Comparison of ENCODE assay signal across 14 cellular contexts in the genomic region with DNA sequence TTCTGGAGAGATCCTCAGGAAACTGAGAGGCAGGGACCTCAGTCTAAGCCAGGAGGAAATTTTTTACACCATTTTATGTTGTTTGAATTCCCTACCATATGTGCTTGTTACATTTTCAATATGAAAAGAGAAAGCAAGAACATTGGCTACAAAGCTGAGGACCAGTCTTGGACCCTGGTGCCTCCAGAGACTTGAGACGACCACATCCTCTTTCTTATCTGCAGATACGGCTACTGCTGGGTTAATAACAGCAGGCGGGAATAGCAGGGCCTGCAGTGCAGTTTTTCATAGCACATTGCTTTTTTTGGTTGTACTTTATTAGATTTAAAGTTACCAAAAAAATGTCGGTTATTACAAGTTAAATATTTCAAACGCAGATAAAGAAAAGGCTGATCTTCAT. TPM values are rescaled to one million over a fixed set of nuclear protein-coding genes. Genes with fewer than 3 reads are reported as not detected.
DNase-seq lines count a peak whose midpoint lies in the region; ATAC-seq and TF ChIP-seq lines count a peak whose summit lies in the region.
"Had no signal": no experiment of that assay in that cellular context is flagged by ENCODE, and none has a peak within 500 bp of the region (broad histone marks: within the 10 kb centered on the region; RNA-seq: fewer than 3 reads in every experiment).

No MANE protein-coding gene starts in this region.

- H3K9me3 ChIP-seq in Loucy (ENCODE audit: insufficient read depth, low read depth, low read length) (no peaks in the 10 kb centered on the region), GM23248 (ENCODE audit: low read depth) (no peaks in the 10 kb centered on the region)

- no peak for ATAC-seq in activated CD4-positive, alpha-beta T cell treated with anti-CD3 and anti-CD28 coated beads for 36 hours
- ATAC-seq in left ventricle myocardium superior: no peak

- H3K4me3 Mint-ChIP-seq in activated CD4-positive, alpha-beta T cell treated with anti-CD3 and anti-CD28 coated beads for 36 hours: no peak overlapping the region
- no peak overlapping the region for H3K4me3 Mint-ChIP-seq in activated naive CD8-positive, alpha-beta T cell
- peak overlapping the region in 2 of 3 experiments; percentile 3 to 54 for H3K4me3 Mint-ChIP-seq in nephron
- H3K4me3 Mint-ChIP-seq: activated CD4-positive, alpha-beta T cell treated with anti-CD3 and anti-CD28 coated beads, Interleukin-2, amount 10 ng/mL, durations not matched to agents 7 days and 5 days had no signal

- H3K9me3 Mint-ChIP-seq in activated CD4-positive, alpha-beta T cell treated with anti-CD3 and anti-CD28 coated beads for 36 hours (ENCODE audit: low read depth): no peaks in the 10 kb centered on the region
- H3K9me3 Mint-ChIP-seq in activated naive CD8-positive, alpha-beta T cell (ENCODE audit: low read depth): no peaks in the 10 kb centered on the region
- no peaks in the 10 kb centered on the region for H3K9me3 Mint-ChIP-seq in nephron
- H3K9me3 Mint-ChIP-seq: activated CD4-positive, alpha-beta T cell treated with anti-CD3 and anti-CD28 coated beads, Interleukin-2, amount 10 ng/mL, durations not matched to agents 7 days and 5 days had no signal

- TF ChIP-seq CTCF in Loucy (conservative IDR thresholded peaks at IDR 0.05; ENCODE audit: low read length): no peak
- no peak for TF ChIP-seq CTCF in nephron (IDR thresholded peaks at IDR 0.05; ENCODE audit: unreplicated experiment in 3 of 3)

- 74 to 76% methylated on average over 5 of the region's 5 CpGs for WGBS in GM23248 (ENCODE audit: low coverage in 1 of 2, low lambda C conversion rate in 2 of 2, missing lambda C conversion rate in 2 of 2), 2 experiments

- H4K20me1 ChIP-seq in Loucy (ENCODE audit: insufficient read depth, low read length, poor library complexity, severe bottlenecking): peaks cover 44% of the 10 kb centered on the region
- H4K20me1 ChIP-seq in GM23248 (ENCODE audit: insufficient read depth): peaks cover 5% of the 10 kb centered on the region; the same call in 1 of the 2 replicates

- H3K4me2 ChIP-seq in Loucy (ENCODE audit: low read depth, low read length, poor library complexity, severe bottlenecking) (peak overlapping the region; percentile 94), GM23248 (ENCODE audit: unreplicated experiment) (no peak overlapping the region)
- H3K4me2 ChIP-seq: PC-9 had no signal

- H3K36me3 Mint-ChIP-seq in activated CD4-positive, alpha-beta T cell treated with anti-CD3 and anti-CD28 coated beads for 36 hours (ENCODE audit: low read depth): peaks cover 39% of the 10 kb centered on the region
- H3K36me3 Mint-ChIP-seq in activated naive CD8-positive, alpha-beta T cell: no peaks in the 10 kb centered on the region
- H3K36me3 Mint-ChIP-seq in nephron (ENCODE audit: low read depth): peaks cover 45% of the 10 kb centered on the region

- peak overlapping the region; percentile 61 for H3K9ac ChIP-seq in Loucy (ENCODE audit: low read depth, low read length, poor library complexity, severe bottlenecking)
- no peak overlapping the region for H3K9ac ChIP-seq in GM23248

- intact Hi-C loops in activated CD4-positive, alpha-beta T cell treated with anti-CD3 and anti-CD28 coated beads for 36 hours (cut with DNase I, micrococcal nuclease): loop anchor here in 1 of 2 experiments (5.0 kb wide), 2 partner anchors 202 to 703 kb away; partner anchors contain the start of genes ERI3 and HYI
- intact Hi-C loops in left ventricle myocardium superior (cut with micrococcal nuclease): no loop called here

- in situ Hi-C loops in GM23248 (cut with MboI): loop anchor here (25.0 kb wide), 1 partner anchor 417 kb away; no protein-coding TSS in a partner anchor

- CTCF ChIA-PET in activated CD4-positive, alpha-beta T cell treated with anti-CD3 and anti-CD28 coated beads for 36 hours (lab: Charles Lee): interaction anchor here (0.6 to 0.8 kb wide), 2 partner anchors 53 to 226 kb away, joined by 3 to 4 read pairs; partner anchors contain the start of gene ST3GAL3

- H3K9me2 ChIP-seq in Loucy (replicated peaks; ENCODE audit: low read depth, low read length) (no peaks in the 10 kb centered on the region), GM23248 (ENCODE audit: insufficient read depth) (no peaks in the 10 kb centered on the region)

- H3K4me3 ChIP-seq in Loucy (ENCODE audit: low read length, poor library complexity, severe bottlenecking) (peak overlapping the region; percentile 69), GM23248 (no peak overlapping the region)
- H3K4me3 ChIP-seq: cardiac muscle cell, PC-9 had no signal

- no peak overlapping the region for H2AFZ ChIP-seq in Loucy (ENCODE audit: low read length)
- no peak overlapping the region for H2AFZ ChIP-seq in GM23248
- H2AFZ ChIP-seq: PC-9 had no signal

- H3K27ac ChIP-seq in GM23248: no peak overlapping the region
- H3K27ac ChIP-seq: PC-9 had no signal

- H3K4me1 Mint-ChIP-seq in activated CD4-positive, alpha-beta T cell treated with anti-CD3 and anti-CD28 coated beads for 36 hours: peaks cover 28% of the 10 kb centered on the region
- peaks cover 37% of the 10 kb centered on the region for H3K4me1 Mint-ChIP-seq in activated naive CD8-positive, alpha-beta T cell (ENCODE audit: low read depth)
- H3K4me1 Mint-ChIP-seq in nephron: peaks cover 20% of the 10 kb centered on the region

- H3F3A ChIP-seq in Loucy (ENCODE audit: low read depth) (peaks cover 12% of the 10 kb centered on the region), GM23248 (ENCODE audit: insufficient read depth) (peaks cover 4% of the 10 kb centered on the region; the same call in 1 of the 2 replicates)

- H3K27me3 ChIP-seq in Loucy (ENCODE audit: insufficient read depth, low read length, poor library complexity, severe bottlenecking): no peaks in the 10 kb centered on the region
- no peaks in the 10 kb centered on the region for H3K27me3 ChIP-seq in GM23248 (replicated peaks; ENCODE audit: insufficient read depth)
- H3K27me3 ChIP-seq: cardiac muscle cell had no signal

- H3K27ac Mint-ChIP-seq in activated CD4-positive, alpha-beta T cell treated with anti-CD3 and anti-CD28 coated beads for 36 hours: peak overlapping the region; percentile 45
- H3K27ac Mint-ChIP-seq in activated naive CD8-positive, alpha-beta T cell: peak overlapping the region; percentile 23
- no peak overlapping the region for H3K27ac Mint-ChIP-seq in nephron
- H3K27ac Mint-ChIP-seq: activated CD4-positive, alpha-beta T cell treated with anti-CD3 and anti-CD28 coated beads, Interleukin-2, amount 10 ng/mL, durations not matched to agents 7 days and 5 days had no signal

- H3K79me2 ChIP-seq in Loucy (ENCODE audit: insufficient read depth, low read length) (peaks cover 59% of the 10 kb centered on the region), GM23248 (ENCODE audit: insufficient read depth) (peaks cover 85% of the 10 kb centered on the region)

- H3K36me3 ChIP-seq in Loucy (ENCODE audit: insufficient read depth, low read length): peaks cover 40% of the 10 kb centered on the region; the same call in 1 of the 2 replicates
- H3K36me3 ChIP-seq in GM23248 (ENCODE audit: low read depth): peaks cover 52% of the 10 kb centered on the region

- POLR2A ChIA-PET in activated CD4-positive, alpha-beta T cell treated with anti-CD3 and anti-CD28 coated beads for 36 hours (lab: Charles Lee): interaction anchor here (0.7 to 2.0 kb wide), 3 partner anchors 12 to 279 kb away, joined by 3 to 5 read pairs (median 5); no protein-coding TSS in a partner anchor

- no peak for DNase-seq in activated CD4-positive, alpha-beta T cell treated with anti-CD3 and anti-CD28 coated beads for 36 hours
- DNase-seq in activated CD4-positive, alpha-beta T cell treated with anti-CD3 and anti-CD28 coated beads, Interleukin-2, amount 50 U/mL, for 1 hour: no peak
- no peak for DNase-seq in left ventricle myocardium superior
- DNase-seq in activated CD4-positive, alpha-beta T cell treated with anti-CD3 and anti-CD28 coated beads for 1 hour: no peak
- DNase-seq in GM23248: no peak
- DNase-seq: activated gamma-delta T cell treated with Interleukin-2 at 50 U/mL for 16 hours; COR-L47; PC-9; stimulated activated CD4-positive, alpha-beta T cell treated with anti-CD3 and anti-CD28 coated beads, Interleukin-12 subunit alpha, Interleukin-12 subunit beta, amount 100 ng/mL, for 4 hours had no signal

- peaks cover 43% of the 10 kb centered on the region for H3K4me1 ChIP-seq in Loucy (ENCODE audit: insufficient read depth, low read length, poor library complexity, severe bottlenecking)
- H3K4me1 ChIP-seq in GM23248 (ENCODE audit: insufficient read depth): peaks cover 11% of the 10 kb centered on the region; the same call in 1 of the 2 replicates

- H3K27me3 Mint-ChIP-seq in activated CD4-positive, alpha-beta T cell treated with anti-CD3 and anti-CD28 coated beads for 36 hours: no peaks in the 10 kb centered on the region
- H3K27me3 Mint-ChIP-seq in activated naive CD8-positive, alpha-beta T cell: no peaks in the 10 kb centered on the region
- no peaks in the 10 kb centered on the region for H3K27me3 Mint-ChIP-seq in nephron (ENCODE audit: low read depth)
- H3K27me3 Mint-ChIP-seq: activated CD4-positive, alpha-beta T cell treated with anti-CD3 and anti-CD28 coated beads, Interleukin-2, amount 10 ng/mL, durations not matched to agents 7 days and 5 days had no signal

RNA-seq across cellular contexts. Expression of gene KDM4A, which starts 3.9 kb away (rescaled TPM):
- 10 to 100 TPM; 34.0 to 35.8 TPM for total RNA-seq in activated CD4-positive, alpha-beta T cell treated with anti-CD3 and anti-CD28 coated beads for 36 hours
- 17.5 TPM for total RNA-seq in left ventricle myocardium superior
- total RNA-seq in GM23248 (2014; rRNA removed; shearing (Covaris generic)): 23.7 and 26.3 TPM in 2 replicates
- 20.7 and 22.3 TPM in 2 replicates for polyA plus RNA-seq in GM23248 (2016; fragmentation: Nextera tagmentation; extraction: Ambion mirVana)

RNA-seq across cellular contexts. Expression of gene ST3GAL3, which starts 53.4 kb away (rescaled TPM):
- total RNA-seq in activated CD4-positive, alpha-beta T cell treated with anti-CD3 and anti-CD28 coated beads for 36 hours: 10 to 100 TPM; 15.8 to 20.9 TPM
- total RNA-seq in left ventricle myocardium superior: 24.7 TPM
- 13.8 and 13.9 TPM in 2 replicates for total RNA-seq in GM23248 (2014; rRNA removed; shearing (Covaris generic))
- 8.4 and 9.7 TPM in 2 replicates for polyA plus RNA-seq in GM23248 (2016; fragmentation: Nextera tagmentation; extraction: Ambion mirVana)

Comparison
In these comparisons a context has a peak if more than half of its experiments do, and no peak if none do; other contexts are left out.
1. H3K27ac Mint-ChIP-seq: peak in activated CD4-positive, alpha-beta T cell treated with anti-CD3 and anti-CD28 coated beads for 36 hours (single experiment) and activated naive CD8-positive, alpha-beta T cell (single experiment); none in nephron (0 of 3).
2. H3K4me3 Mint-ChIP-seq: peak in nephron (2 of 3); none in activated CD4-positive, alpha-beta T cell treated with anti-CD3 and anti-CD28 coated beads for 36 hours (single experiment) and activated naive CD8-positive, alpha-beta T cell (single experiment).